ENCODE assay signal across 12 cellular contexts in genomic region chr1:234973426-234974250, GRCh38.
DNase-seq lines count a peak whose midpoint lies in the region; ATAC-seq, FAIRE-seq and TF ChIP-seq lines count a peak whose summit lies in the region.
"Had no signal": no experiment of that assay in that cellular context is flagged by ENCODE, and none has a peak within 500 bp of the region (broad histone marks: within the 10 kb centered on the region; RNA-seq: fewer than 3 reads in every experiment).

No MANE protein-coding gene starts in this region.

- no peak overlapping the region for H2BK15ac ChIP-seq in mesendoderm (replicated peaks; ENCODE audit: low read depth)

- H3K56ac ChIP-seq in mesendoderm (ENCODE audit: low read length): no peak overlapping the region

- ATAC-seq in HG03139 (IDR thresholded peaks at IDR 0.05; ENCODE audit: unreplicated experiment): no peak

- H4K5ac ChIP-seq in mesendoderm (ENCODE audit: low read length): no peak overlapping the region

- H4K8ac ChIP-seq in mesendoderm (ENCODE audit: low read depth, low read length): no peak overlapping the region

- peaks cover 39% of the 10 kb centered on the region for H3F3A ChIP-seq in PC-9 (ENCODE audit: insufficient read depth, low read depth)

- H4K20me1 ChIP-seq in PC-9 (ENCODE audit: insufficient read depth): no peaks in the 10 kb centered on the region

- H3K4me1 ChIP-seq in PC-9 (replicated peaks; ENCODE audit: insufficient read depth): peaks cover 77% of the 10 kb centered on the region
- H3K4me1 ChIP-seq in mesendoderm (ENCODE audit: control insufficient read depth, low read depth, low read length): peaks cover 22% of the 10 kb centered on the region

- H2BK5ac ChIP-seq in mesendoderm (ENCODE audit: low read length): no peak overlapping the region

- peak overlapping the region; percentile 57 for H2AK5ac ChIP-seq in mesendoderm (ENCODE audit: low read length)

- CTCF ChIA-PET in HEK293T (lab: Yijun Ruan, JAX): interaction anchor here (0.5 to 1.6 kb wide), 5 partner anchors 16 to 553 kb away, joined by 3 to 7 read pairs (median 3); no protein-coding TSS in a partner anchor
- CTCF ChIA-PET in PC-9 (lab: Charles Lee): no interaction called here

- POLR2A ChIA-PET in HEK293T (lab: Yijun Ruan, JAX) (interaction anchor here (0.8 to 2.8 kb wide), 6 partner anchors 16 to 365 kb away, joined by 3 to 15 read pairs (median 4); no protein-coding TSS in a partner anchor), PC-9 (lab: Charles Lee; ENCODE audit: unreplicated experiment) (interaction anchor here (0.6 to 1.4 kb wide), 3 partner anchors 8 to 100 kb away, joined by 5 to 11 read pairs (median 8); no protein-coding TSS in a partner anchor)

- H3K9me2 ChIP-seq in PC-9 (ENCODE audit: insufficient read depth): no peaks in the 10 kb centered on the region

- H3K9me3 ChIP-seq in PC-9 (ENCODE audit: insufficient read depth, low read depth): no peaks in the 10 kb centered on the region
- H3K9me3 ChIP-seq: left ventricle myocardium inferior, SJSA1 had no signal

- H3K79me1 ChIP-seq in mesendoderm (ENCODE audit: low read length): no peaks in the 10 kb centered on the region

- H2AFZ ChIP-seq in PC-9: no peak overlapping the region

- DNase-seq in HEK293T (ENCODE audit: extremely low spot score): no peak
- DNase-seq in PC-9: no peak
- no peak for DNase-seq in mesendoderm
- no peak for DNase-seq in superior temporal gyrus (ENCODE audit: extremely low spot score)
- no peak for DNase-seq in NK-92 (lab: John Stamatoyannopoulos, UW; ENCODE audit: unreplicated experiment)
- no peak for DNase-seq in GM19239 (ENCODE audit: insufficient read length, low spot score)
- DNase-seq: activated effector memory CD4-positive, alpha-beta T cell treated with Interleukin-2 at 50 U/mL for 16 hours; left ventricle myocardium inferior had no signal

- peak overlapping the region; percentile 73 for H3K27ac ChIP-seq in 22Rv1
- H3K27ac ChIP-seq in PC-9: peak overlapping the region; percentile 99
- no peak overlapping the region for H3K27ac ChIP-seq in mesendoderm (ENCODE audit: low read depth, low read length)
- H3K27ac ChIP-seq: KMS-11, left ventricle myocardium inferior had no signal

- no peak overlapping the region for H2BK120ac ChIP-seq in mesendoderm (ENCODE audit: low read depth, low read length)

- no peak overlapping the region for H3K4ac ChIP-seq in mesendoderm (ENCODE audit: low read depth, low read length)

- peaks cover 17% of the 10 kb centered on the region for H3K79me2 ChIP-seq in PC-9 (ENCODE audit: low read depth)
- no peaks in the 10 kb centered on the region for H3K79me2 ChIP-seq in mesendoderm (ENCODE audit: control insufficient read depth, insufficient read depth, low read length)

- TF ChIP-seq CTCF in 22Rv1 (IDR thresholded peaks at IDR 0.05): no peak
- TF ChIP-seq CTCF in PC-9 (conservative IDR thresholded peaks at IDR 0.05): no peak

- BruUV-seq in PC-9 (replicated peaks; lab: Mats Ljungman, UMichigan): no TSS peak

- no peak overlapping the region for H3K9ac ChIP-seq in mesendoderm (ENCODE audit: low read length)
- H3K9ac ChIP-seq: KMS-11 had no signal

- H3K36me3 ChIP-seq in PC-9 (ENCODE audit: low read depth): no peaks in the 10 kb centered on the region
- no peaks in the 10 kb centered on the region for H3K36me3 ChIP-seq in mesendoderm (ENCODE audit: control insufficient read depth, insufficient read depth, low read length)
- H3K36me3 ChIP-seq: left ventricle myocardium inferior, SJSA1 had no signal

- peak overlapping the region; percentile 38 for H3K4me2 ChIP-seq in PC-9
- H3K4me2 ChIP-seq in mesendoderm (ENCODE audit: low read length): no peak overlapping the region
- H3K4me2 ChIP-seq: KMS-11 had no signal

- H3K23ac ChIP-seq in mesendoderm (ENCODE audit: low read length): no peak overlapping the region

- H3K4me3 ChIP-seq in PC-9 (no peak overlapping the region), mesendoderm (ENCODE audit: low read length) (no peak overlapping the region)
- H3K4me3 ChIP-seq: left ventricle myocardium inferior, SJSA1 had no signal

- WGBS in mesendoderm (ENCODE audit: extremely low coverage, insufficient coverage, low lambda C conversion rate): no CpG with 5 or more reads among the region's 10 CpGs

- H3K18ac ChIP-seq in mesendoderm (ENCODE audit: low read length): no peak overlapping the region

- H3K27me3 ChIP-seq in PC-9 (ENCODE audit: insufficient read depth, low read depth) (no peaks in the 10 kb centered on the region), mesendoderm (ENCODE audit: insufficient read depth, low read length, poor library complexity) (no peaks in the 10 kb centered on the region)
- H3K27me3 ChIP-seq: SJSA1 had no signal

- no peak for FAIRE-seq in GM19239 (lab: Jason Lieb, UNC)

- intact Hi-C loops in PC-9 (cut with micrococcal nuclease; ENCODE audit: unreplicated experiment): loop anchor here (2.0 kb wide), 3 partner anchors 17 to 363 kb away; partner anchors contain the start of gene IRF2BP2

TF ChIP-seq in HEK293T, 16 proteins besides CTCF, POLR2A, EP300 and RAD21:
- TF ChIP-seq HDGF (IDR thresholded peaks at IDR 0.05; ENCODE audit: borderline replicate concordance) (peak; percentile 68; the same call in 1 of the 2 replicates), CTBP1 (IDR thresholded peaks at IDR 0.05; ENCODE audit: borderline replicate concordance) (no peak)
